9 cellular contexts compared by ENCODE assay signal in genomic region chr6:35611235-35611634, GRCh38.
DNase-seq lines count a peak whose midpoint lies in the region; ATAC-seq and TF ChIP-seq lines count a peak whose summit lies in the region.
"Had no signal": no experiment of that assay in that cellular context is flagged by ENCODE, and none has a peak within 500 bp of the region (broad histone marks: within the 10 kb centered on the region; RNA-seq: fewer than 3 reads in every experiment).

No MANE protein-coding gene starts in this region.

- DNase-seq in CD4-positive, CD25-positive, alpha-beta regulatory T cell, result peak in 2 of 3 donors; percentile 30 to 50
- DNase-seq in RPMI7951 (ENCODE audit: low read depth), result peak; percentile 34
- DNase-seq in endodermal cell, result peak; percentile 54
- DNase-seq in retinal pigment epithelial cell (ENCODE audit: low read depth), result peak; percentile 74
- no peak for DNase-seq in DMS79 treated with DMSO at 0.1 percent for 48 hours (lab: John Stamatoyannopoulos, UW)
- DNase-seq in middle frontal gyrus (ENCODE audit: extremely low spot score, low spot score), result no peak
- no peak for DNase-seq in stimulated activated naive B cell treated with anti-CD40 and anti-IgM and Interleukin-4, amounts not matched to agents 10 μg/mL and 1 μg/mL and 100 μg/mL, for 72 hours
- DNase-seq: NCI-H146 had no signal

- peak overlapping the region in 2 of 4 donors; percentile 0 to 30 for H3K4me3 Mint-ChIP-seq in CD4-positive, CD25-positive, alpha-beta regulatory T cell
- H3K4me3 Mint-ChIP-seq in endodermal cell, result no peak overlapping the region
- no peak overlapping the region for H3K4me3 Mint-ChIP-seq in stimulated activated naive B cell treated with anti-CD40 and anti-IgM and Interleukin-4, amounts not matched to agents 10 μg/mL and 1 μg/mL and 100 μg/mL, for 72 hours

- H3K27me3 ChIP-seq in CD4-positive, CD25-positive, alpha-beta regulatory T cell (ENCODE audit: control insufficient read depth, insufficient read depth, low read length), result no peaks in the 10 kb centered on the region
- H3K27me3 ChIP-seq in endodermal cell (ENCODE audit: control insufficient read depth, insufficient read depth, low read length, poor library complexity, severe bottlenecking), result no peaks in the 10 kb centered on the region

- H3K4me1 Mint-ChIP-seq in CD4-positive, CD25-positive, alpha-beta regulatory T cell, result peaks cover 12 to 64% (median 26%) of the 10 kb centered on the region in 4 donors
- H3K4me1 Mint-ChIP-seq in endodermal cell, result peaks cover 9% of the 10 kb centered on the region
- H3K4me1 Mint-ChIP-seq in stimulated activated naive B cell treated with anti-CD40 and anti-IgM and Interleukin-4, amounts not matched to agents 10 μg/mL and 1 μg/mL and 100 μg/mL, for 72 hours, result peaks cover 0 to 4% of the 10 kb centered on the region in 2 donors

- TF ChIP-seq CTCF in endodermal cell (conservative IDR thresholded peaks at IDR 0.05) (no peak), retinal pigment epithelial cell (conservative IDR thresholded peaks at IDR 0.05; ENCODE audit: low read depth, low read length) (no peak)

- H3K4me1 ChIP-seq in CD4-positive, CD25-positive, alpha-beta regulatory T cell (ENCODE audit: control insufficient read depth, insufficient read depth, low read length, poor library complexity, severe bottlenecking), result peaks cover 8% of the 10 kb centered on the region
- H3K4me1 ChIP-seq in endodermal cell (ENCODE audit: control insufficient read depth, insufficient read depth, low read length), result no peaks in the 10 kb centered on the region

- WGBS in endodermal cell (ENCODE audit: insufficient coverage in 1 of 2, insufficient read length in 1 of 2), 2 experiments, result 57 to 74% methylated on average over 2 to 3 of the region's 3 CpGs

- no peaks in the 10 kb centered on the region for H3K9me3 ChIP-seq in CD4-positive, CD25-positive, alpha-beta regulatory T cell (ENCODE audit: control insufficient read depth in 2 of 2, low read length in 2 of 2)
- H3K9me3 ChIP-seq in endodermal cell (ENCODE audit: control insufficient read depth, low read length), result no peaks in the 10 kb centered on the region

- H3K27ac Mint-ChIP-seq in CD4-positive, CD25-positive, alpha-beta regulatory T cell, result peak overlapping the region; percentile 20 to 73 (median 70)
- peak overlapping the region; percentile 11 for H3K27ac Mint-ChIP-seq in endodermal cell
- no peak overlapping the region for H3K27ac Mint-ChIP-seq in stimulated activated naive B cell treated with anti-CD40 and anti-IgM and Interleukin-4, amounts not matched to agents 10 μg/mL and 1 μg/mL and 100 μg/mL, for 72 hours

- H3K27me3 Mint-ChIP-seq in CD4-positive, CD25-positive, alpha-beta regulatory T cell, result peaks cover under 1% of the 10 kb centered on the region
- H3K27me3 Mint-ChIP-seq in endodermal cell (ENCODE audit: insufficient read depth), result no peaks in the 10 kb centered on the region
- no peaks in the 10 kb centered on the region for H3K27me3 Mint-ChIP-seq in stimulated activated naive B cell treated with anti-CD40 and anti-IgM and Interleukin-4, amounts not matched to agents 10 μg/mL and 1 μg/mL and 100 μg/mL, for 72 hours

- ATAC-seq in CD4-positive, CD25-positive, alpha-beta regulatory T cell (ENCODE audit: low read depth in 2 of 2), result no peak
- ATAC-seq in HG02981 (IDR thresholded peaks at IDR 0.05; ENCODE audit: unreplicated experiment), result no peak
- no peak for ATAC-seq in stimulated activated naive B cell treated with anti-CD40 and anti-IgM and Interleukin-4, amounts not matched to agents 10 μg/mL and 1 μg/mL and 100 μg/mL, for 72 hours (replicated peaks)

- no peaks in the 10 kb centered on the region for H3K9me3 Mint-ChIP-seq in CD4-positive, CD25-positive, alpha-beta regulatory T cell
- no peaks in the 10 kb centered on the region for H3K9me3 Mint-ChIP-seq in endodermal cell
- H3K9me3 Mint-ChIP-seq in stimulated activated naive B cell treated with anti-CD40 and anti-IgM and Interleukin-4, amounts not matched to agents 10 μg/mL and 1 μg/mL and 100 μg/mL, for 72 hours, result no peaks in the 10 kb centered on the region

- peaks cover 53% of the 10 kb centered on the region for H3K36me3 Mint-ChIP-seq in CD4-positive, CD25-positive, alpha-beta regulatory T cell
- peaks cover 27% of the 10 kb centered on the region for H3K36me3 Mint-ChIP-seq in endodermal cell (ENCODE audit: low read depth)
- H3K36me3 Mint-ChIP-seq in stimulated activated naive B cell treated with anti-CD40 and anti-IgM and Interleukin-4, amounts not matched to agents 10 μg/mL and 1 μg/mL and 100 μg/mL, for 72 hours, result peaks cover 21 to 42% of the 10 kb centered on the region in 2 donors

- H3K36me3 ChIP-seq in CD4-positive, CD25-positive, alpha-beta regulatory T cell (ENCODE audit: control insufficient read depth, insufficient read depth, low read length), result peaks cover 29% of the 10 kb centered on the region
- H3K36me3 ChIP-seq in endodermal cell (ENCODE audit: control insufficient read depth, insufficient read depth, low read length), result no peaks in the 10 kb centered on the region

- H3K9ac ChIP-seq in endodermal cell (ENCODE audit: extremely low read depth, low read length, poor library complexity, severe bottlenecking), result no peak overlapping the region

- no peak overlapping the region for H3K27ac ChIP-seq in CD4-positive, CD25-positive, alpha-beta regulatory T cell (ENCODE audit: insufficient read depth, low read length, poor library complexity, severe bottlenecking)
- no peak overlapping the region for H3K27ac ChIP-seq in endodermal cell (ENCODE audit: low read depth, low read length)

- H3K4me3 ChIP-seq in CD4-positive, CD25-positive, alpha-beta regulatory T cell (ENCODE audit: low read depth, low read length), result no peak overlapping the region
- no peak overlapping the region for H3K4me3 ChIP-seq in endodermal cell (ENCODE audit: low read length)
- H3K4me3 ChIP-seq in retinal pigment epithelial cell (ENCODE audit: low read length), result no peak overlapping the region

Comparison
In these comparisons a context has a peak if more than half of its experiments do, and no peak if none do; other contexts are left out.
1. DNase-seq: peak in CD4-positive, CD25-positive, alpha-beta regulatory T cell (2 of 3), RPMI7951 (single experiment), endodermal cell (single experiment) and retinal pigment epithelial cell (single experiment); none in DMS79 treated with DMSO at 0.1 percent for 48 hours (single experiment), middle frontal gyrus (single experiment) and stimulated activated naive B cell treated with anti-CD40 and anti-IgM and Interleukin-4, amounts not matched to agents 10 μg/mL and 1 μg/mL and 100 μg/mL, for 72 hours (single experiment).